Comparison of ENCODE assay signal across 13 cellular contexts in genomic region chr2:54048117-54048785, GRCh38.
DNase-seq lines count a peak whose midpoint lies in the region; ATAC-seq, FAIRE-seq and TF ChIP-seq lines count a peak whose summit lies in the region.
"Had no signal": no experiment of that assay in that cellular context is flagged by ENCODE, and none has a peak within 500 bp of the region (broad histone marks: within the 10 kb centered on the region; RNA-seq: fewer than 3 reads in every experiment).

No MANE protein-coding gene starts in this region.

- WGBS in small intestine, 3 donors = 93 to 100% (median 97%) methylated on average over 2 of the region's 2 CpGs

- intact Hi-C loops in activated B cell treated with CpG ODN at 0.5 μM for 24 hours (cut with micrococcal nuclease) = loop anchor here (5.0 kb wide), 1 partner anchor 36 kb away; no protein-coding TSS in a partner anchor

- no peak overlapping the region for H3K4me3 Mint-ChIP-seq in activated B cell treated with CpG ODN at 0.5 μM for 24 hours
- H3K4me3 Mint-ChIP-seq in naive B cell = no peak overlapping the region

- no peak for FAIRE-seq in small intestine (lab: Jason Lieb, UNC)
- FAIRE-seq: astrocyte had no signal

- POLR2A ChIA-PET in activated B cell treated with CpG ODN at 0.5 μM for 24 hours (lab: Charles Lee) = no interaction called here

- TF ChIP-seq CTCF in activated B cell treated with CpG ODN at 0.5 μM for 24 hours (IDR thresholded peaks at IDR 0.05) = no peak

- no peak overlapping the region for H3K4me3 ChIP-seq in small intestine (ENCODE audit: low read depth in 1 of 2, low read length in 2 of 2)
- H3K4me3 ChIP-seq: SJCRH30, testis had no signal

- peaks cover 19% of the 10 kb centered on the region for H3K36me3 Mint-ChIP-seq in activated B cell treated with CpG ODN at 0.5 μM for 24 hours (ENCODE audit: low read depth)
- peaks cover 9 to 20% of the 10 kb centered on the region in 2 donors for H3K36me3 Mint-ChIP-seq in naive B cell

- no peaks in the 10 kb centered on the region for H3K4me1 ChIP-seq in small intestine (ENCODE audit: control insufficient read depth in 2 of 2, insufficient read depth in 1 of 2, low read depth in 1 of 2, low read length in 1 of 2)
- H3K4me1 ChIP-seq: testis had no signal

- DNase-seq in NCI-H2227 (lab: John Stamatoyannopoulos, UW; ENCODE audit: unreplicated experiment) (peak; percentile 4), NCI-H2227 treated with DMSO at 0.1 percent for 48 hours (lab: John Stamatoyannopoulos, UW) (no peak), activated B cell treated with CpG ODN at 0.5 μM for 24 hours (no peak), naive B cell (no peak), small intestine (no peak)
- no peak for DNase-seq in activated effector memory CD4-positive, alpha-beta T cell treated with Interleukin-2 at 50 U/mL for 16 hours
- DNase-seq: KG1, NCI-H2029 treated with DMSO at 0.1 percent for 48 hours, SJCRH30, testis had no signal

- H3K27ac Mint-ChIP-seq in activated B cell treated with CpG ODN at 0.5 μM for 24 hours (no peak overlapping the region), naive B cell (peak overlapping the region in 1 of 6 donors; percentile 73)

- peak; percentile 53 for ATAC-seq in HG02884 (IDR thresholded peaks at IDR 0.05; ENCODE audit: unreplicated experiment)
- ATAC-seq in activated B cell treated with CpG ODN at 0.5 μM for 24 hours (ENCODE audit: low read depth) = peak; percentile 34
- ATAC-seq in naive B cell (ENCODE audit: low read depth in 2 of 2) = peak; percentile 46 to 53
- ATAC-seq in HG03039 (IDR thresholded peaks at IDR 0.05; ENCODE audit: unreplicated experiment) = no peak

- CTCF ChIA-PET in activated B cell treated with CpG ODN at 0.5 μM for 24 hours (lab: Charles Lee) = no interaction called here

- H3K4me1 Mint-ChIP-seq in activated B cell treated with CpG ODN at 0.5 μM for 24 hours (peaks cover 25% of the 10 kb centered on the region), naive B cell (peaks cover 17 to 26% (median 20%) of the 10 kb centered on the region in 3 donors)

- no peaks in the 10 kb centered on the region for H3K36me3 ChIP-seq in small intestine (ENCODE audit: control insufficient read depth in 2 of 2, insufficient read depth in 2 of 2, low read length in 2 of 2)
- H3K36me3 ChIP-seq: SJCRH30 had no signal

- H3K27me3 Mint-ChIP-seq in activated B cell treated with CpG ODN at 0.5 μM for 24 hours (no peaks in the 10 kb centered on the region), naive B cell (no peaks in the 10 kb centered on the region)

- no peaks in the 10 kb centered on the region for H3K9me3 ChIP-seq in small intestine (ENCODE audit: control insufficient read depth, low read depth)
- H3K9me3 ChIP-seq: testis had no signal

- H3K9me3 Mint-ChIP-seq in activated B cell treated with CpG ODN at 0.5 μM for 24 hours (peaks cover 4% of the 10 kb centered on the region), naive B cell (peaks cover 0 to 6% (median under 1%) of the 10 kb centered on the region in 7 donors)

- no peaks in the 10 kb centered on the region for H3K27me3 ChIP-seq in small intestine (ENCODE audit: control insufficient read depth in 2 of 2, insufficient read depth in 2 of 2, low read length in 2 of 2)
- H3K27me3 ChIP-seq: SJCRH30, testis had no signal

- H3K27ac ChIP-seq in small intestine (ENCODE audit: low read depth in 1 of 2, low read length in 1 of 2) = no peak overlapping the region
- H3K27ac ChIP-seq: SJCRH30, testis had no signal
